20 cellular contexts compared by ENCODE assay signal in the genomic region with DNA sequence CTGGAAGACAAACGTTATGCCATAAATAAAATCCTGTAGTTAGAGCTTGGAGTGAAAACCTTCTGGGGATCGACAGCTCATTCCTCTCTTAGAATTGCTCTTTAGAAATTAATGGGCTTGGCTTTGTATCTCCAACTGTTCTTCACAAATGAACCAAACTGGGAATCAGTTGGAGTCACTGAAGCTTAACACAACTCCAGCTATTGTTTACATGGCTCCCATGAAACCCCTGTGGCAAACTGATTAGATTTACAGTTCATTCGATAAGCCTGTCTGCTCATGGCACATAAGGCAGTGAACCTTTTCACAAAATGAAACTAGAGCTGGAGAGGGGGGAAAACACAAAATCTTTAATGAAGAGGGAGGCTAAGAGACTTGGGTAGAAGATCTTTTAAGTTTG.
"Had no signal": no experiment of that assay in that cellular context is flagged by ENCODE, and none has a peak within 500 bp of the region (broad histone marks: within the 10 kb centered on the region; RNA-seq: fewer than 3 reads in every experiment).

No MANE protein-coding gene starts in this region.

- H3K27ac Mint-ChIP-seq: activated CD4-positive, alpha-beta T cell treated with anti-CD3 and anti-CD28 coated beads, Interleukin-2, amount 10 ng/mL, durations not matched to agents 24 days and 14 days; activated CD8-positive, alpha-beta T cell treated with anti-CD3 and anti-CD28 coated beads, Interleukin-2, amount 10 ng/mL, durations not matched to agents 7 days and 5 days; activated naive CD8-positive, alpha-beta T cell treated with anti-CD3 and anti-CD28 coated beads for 36 hours; activated T-cell treated with anti-CD3 and anti-CD28 coated beads, Interleukin-2, amount 50 U/mL, for 72 hours; dendritic cell treated with granulocyte-macrophage colony-stimulating factor and Interleukin-4, amounts not matched to agents 40 ng/mL and 50 ng/mL, for 4 days; immature natural killer cell; stimulated activated naive B cell treated with anti-CD40 and anti-IgM and Interleukin-4, amounts not matched to agents 10 μg/mL and 1 μg/mL and 100 μg/mL, for 72 hours had no signal

- H3K27me3 ChIP-seq: body of pancreas, pancreas, right atrium auricular region had no signal

- H3K4me3 Mint-ChIP-seq: activated CD4-positive, alpha-beta T cell treated with anti-CD3 and anti-CD28 coated beads, Interleukin-2, amount 10 ng/mL, durations not matched to agents 24 days and 14 days; activated CD8-positive, alpha-beta T cell treated with anti-CD3 and anti-CD28 coated beads, Interleukin-2, amount 10 ng/mL, durations not matched to agents 7 days and 5 days; activated naive CD8-positive, alpha-beta T cell treated with anti-CD3 and anti-CD28 coated beads for 36 hours; activated T-cell treated with anti-CD3 and anti-CD28 coated beads, Interleukin-2, amount 50 U/mL, for 72 hours; dendritic cell treated with granulocyte-macrophage colony-stimulating factor and Interleukin-4, amounts not matched to agents 40 ng/mL and 50 ng/mL, for 4 days; immature natural killer cell; stimulated activated naive B cell treated with anti-CD40 and anti-IgM and Interleukin-4, amounts not matched to agents 10 μg/mL and 1 μg/mL and 100 μg/mL, for 72 hours had no signal

- H3K36me3 Mint-ChIP-seq: activated naive CD8-positive, alpha-beta T cell treated with anti-CD3 and anti-CD28 coated beads for 36 hours; immature natural killer cell; stimulated activated naive B cell treated with anti-CD40 and anti-IgM and Interleukin-4, amounts not matched to agents 10 μg/mL and 1 μg/mL and 100 μg/mL, for 72 hours had no signal

- H3K4me1 Mint-ChIP-seq: activated CD4-positive, alpha-beta T cell treated with anti-CD3 and anti-CD28 coated beads, Interleukin-2, amount 10 ng/mL, durations not matched to agents 24 days and 14 days; activated naive CD8-positive, alpha-beta T cell treated with anti-CD3 and anti-CD28 coated beads for 36 hours; stimulated activated naive B cell treated with anti-CD40 and anti-IgM and Interleukin-4, amounts not matched to agents 10 μg/mL and 1 μg/mL and 100 μg/mL, for 72 hours had no signal

- H3K4me1 ChIP-seq: lower lobe of right lung, pancreas, right atrium auricular region had no signal

- H3K9me3 Mint-ChIP-seq: activated naive CD8-positive, alpha-beta T cell treated with anti-CD3 and anti-CD28 coated beads for 36 hours; dendritic cell treated with granulocyte-macrophage colony-stimulating factor and Interleukin-4, amounts not matched to agents 40 ng/mL and 50 ng/mL, for 4 days; immature natural killer cell; stimulated activated naive B cell treated with anti-CD40 and anti-IgM and Interleukin-4, amounts not matched to agents 10 μg/mL and 1 μg/mL and 100 μg/mL, for 72 hours had no signal

- H3K27ac ChIP-seq: body of pancreas, lower lobe of right lung, pancreas, right atrium auricular region had no signal

- H3K36me3 ChIP-seq: lower lobe of right lung, pancreas, right atrium auricular region had no signal

- ATAC-seq: activated CD8-positive, alpha-beta T cell treated with anti-CD3 and anti-CD28 coated beads, Interleukin-2, amount 10 ng/mL, durations not matched to agents 7 days and 5 days; body of pancreas; lower lobe of right lung; stimulated activated naive B cell treated with anti-CD40 and anti-IgM and Interleukin-4, amounts not matched to agents 10 μg/mL and 1 μg/mL and 100 μg/mL, for 72 hours had no signal

- H3K9me3 ChIP-seq: body of pancreas, lower lobe of right lung, pancreas, right atrium auricular region had no signal

- H3K4me3 ChIP-seq: body of pancreas, lower lobe of right lung, pancreas, right atrium auricular region had no signal

- DNase-seq: activated CD4-positive, alpha-beta T cell treated with anti-CD3 and anti-CD28 coated beads, Interleukin-2, amount 10 ng/mL, durations not matched to agents 24 days and 14 days; activated CD4-positive, CD25-positive, alpha-beta regulatory T cell; activated CD8-positive, alpha-beta memory T cell treated with anti-CD3 and anti-CD28 coated beads, Interleukin-2, amount 50 U/mL, for 48 hours; activated CD8-positive, alpha-beta T cell treated with anti-CD3 and anti-CD28 coated beads, Interleukin-2, amount 10 ng/mL, durations not matched to agents 7 days and 5 days; activated gamma-delta T cell treated with Interleukin-2 at 50 U/mL for 16 hours; activated naive CD8-positive, alpha-beta T cell treated with anti-CD3 and anti-CD28 coated beads for 36 hours; activated T-cell treated with anti-CD3 and anti-CD28 coated beads, Interleukin-2, amount 50 U/mL, for 72 hours; amygdala; body of pancreas; effector memory CD4-positive, alpha-beta T cell; foreskin fibroblast; glutamatergic neuron; immature natural killer cell; lower lobe of right lung; pancreas; stimulated activated CD4-positive, alpha-beta T cell treated with anti-CD3 and anti-CD28 coated beads, Interleukin-4, amount 100 ng/mL, for 1 hour; stimulated activated naive B cell treated with anti-CD40 and anti-IgM and Interleukin-4, amounts not matched to agents 10 μg/mL and 1 μg/mL and 100 μg/mL, for 72 hours; trophoblast cell had no signal
